28 cellular contexts compared by ENCODE assay signal in genomic region chr20:60187683-60188082, GRCh38.
"Had no signal": no experiment of that assay in that cellular context is flagged by ENCODE, and none has a peak within 500 bp of the region (broad histone marks: within the 10 kb centered on the region; RNA-seq: fewer than 3 reads in every experiment).

No MANE protein-coding gene starts in this region.

- H3K9me3 Mint-ChIP-seq: stimulated activated effector memory CD8-positive, alpha-beta T cell treated with anti-CD3 and anti-CD28 coated beads, Interleukin-12 subunit alpha, Interleukin-12 subunit beta, amount 100 ng/mL, for 72 hours; type B pancreatic cell had no signal

- DNase-seq: stimulated activated CD4-positive, alpha-beta T cell treated with anti-CD3 and anti-CD28 coated beads, Interleukin-2, amount 100 ng/mL, for 48 hours; stimulated activated CD4-positive, alpha-beta T cell treated with anti-CD3 and anti-CD28 coated beads, Interleukin-4, amount 100 ng/mL, for 1 hour; stimulated activated CD4-positive, alpha-beta T cell treated with anti-CD3 and anti-CD28 coated beads, Interleukin-4, amount 100 ng/mL, for 24 hours; stimulated activated CD4-positive, alpha-beta T cell treated with anti-CD3 and anti-CD28 coated beads, Interleukin-4, amount 100 ng/mL, for 4 hours; stimulated activated CD8-positive, alpha-beta memory T cell treated with anti-CD3 and anti-CD28 coated beads, Interleukin-4, amount 100 ng/mL, for 48 hours; stimulated activated naive B cell treated with anti-CD40 and anti-IgM and Interleukin-4, amounts not matched to agents 10 μg/mL and 1 μg/mL and 100 μg/mL, for 72 hours; stimulated activated naive CD4-positive, alpha-beta T cell; stimulated activated naive CD4-positive, alpha-beta T cell treated with Interleukin-2 at 50 U/mL for 16 hours; stimulated activated naive CD8-positive, alpha-beta T cell treated with anti-CD3 and anti-CD28 coated beads, Interleukin-15, amount 100 ng/mL, for 72 hours; stimulated activated naive CD8-positive, alpha-beta T cell treated with anti-CD3 and anti-CD28 coated beads, Interleukin-15, Interleukin-2, amounts not matched to agents 100 U/mL and 50 U/mL, for 24 hours; stomach; substantia nigra; testis; thyroid gland; tibial artery; transverse colon; trophoblast cell; upper lobe of left lung; upper lobe of right lung; uterus had no signal

- ATAC-seq: stimulated activated effector memory CD8-positive, alpha-beta T cell treated with anti-CD3 and anti-CD28 coated beads, Interleukin-12 subunit alpha, Interleukin-12 subunit beta, amount 100 ng/mL, for 72 hours; stimulated activated memory B cell treated with anti-CD40 and anti-IgM and Interleukin-4, amounts not matched to agents 10 μg/mL and 1 μg/mL and 100 μg/mL, for 72 hours; stimulated activated naive B cell treated with anti-CD40 and anti-IgM and Interleukin-4, amounts not matched to agents 10 μg/mL and 1 μg/mL and 100 μg/mL, for 72 hours; stimulated activated naive CD8-positive, alpha-beta T cell treated with anti-CD3 and anti-CD28 coated beads, Interleukin-15, amount 100 ng/mL, for 72 hours; stimulated activated naive CD8-positive, alpha-beta T cell treated with anti-CD3 and anti-CD28 coated beads, Interleukin-15, Interleukin-2, amounts not matched to agents 100 U/mL and 50 U/mL, for 24 hours; upper lobe of right lung had no signal

- H3K27ac Mint-ChIP-seq: stimulated activated effector memory CD8-positive, alpha-beta T cell treated with anti-CD3 and anti-CD28 coated beads, Interleukin-12 subunit alpha, Interleukin-12 subunit beta, amount 100 ng/mL, for 72 hours; stimulated activated memory B cell treated with anti-CD40 and anti-IgM and Interleukin-4, amounts not matched to agents 10 μg/mL and 1 μg/mL and 100 μg/mL, for 72 hours; stimulated activated naive B cell treated with anti-CD40 and anti-IgM and Interleukin-4, amounts not matched to agents 10 μg/mL and 1 μg/mL and 100 μg/mL, for 72 hours; stimulated activated naive CD8-positive, alpha-beta T cell treated with anti-CD3 and anti-CD28 coated beads, Interleukin-15, amount 100 ng/mL, for 72 hours; stimulated activated naive CD8-positive, alpha-beta T cell treated with anti-CD3 and anti-CD28 coated beads, Interleukin-15, Interleukin-2, amounts not matched to agents 100 ng/mL and 50 ng/mL, for 24 hours; type B pancreatic cell had no signal

- H3K36me3 ChIP-seq: stomach, suprapubic skin, thoracic aorta, thyroid gland, tibial artery, transverse colon, upper lobe of left lung, upper lobe of right lung, uterus, vagina had no signal

- H3K9me3 ChIP-seq: suprapubic skin, testis, thoracic aorta, thyroid gland, upper lobe of left lung, upper lobe of right lung, vagina had no signal

- H3K27ac ChIP-seq: stomach, suprapubic skin, testis, thoracic aorta, thyroid gland, tibial artery, tibial nerve, transverse colon, upper lobe of left lung, upper lobe of right lung, uterus, vagina had no signal

- H3K4me3 ChIP-seq: stomach, suprapubic skin, testis, thoracic aorta, thyroid gland, tibial artery, tibial nerve, transverse colon, upper lobe of left lung, upper lobe of right lung, uterus, vagina had no signal

- H3K36me3 Mint-ChIP-seq: stimulated activated effector memory CD8-positive, alpha-beta T cell treated with anti-CD3 and anti-CD28 coated beads, Interleukin-12 subunit alpha, Interleukin-12 subunit beta, amount 100 ng/mL, for 72 hours; stimulated activated memory B cell treated with anti-CD40 and anti-IgM and Interleukin-4, amounts not matched to agents 10 μg/mL and 1 μg/mL and 100 μg/mL, for 72 hours; type B pancreatic cell had no signal

- H3K4me1 ChIP-seq: stomach, suprapubic skin, testis, thyroid gland, tibial artery, tibial nerve, transverse colon, upper lobe of left lung, upper lobe of right lung, uterus, vagina had no signal

- H3K27me3 ChIP-seq: suprapubic skin, testis, thyroid gland, tibial artery, tibial nerve, upper lobe of left lung, upper lobe of right lung, uterus, vagina had no signal
